Comparison of ENCODE assay signal across 1 cellular context in genomic region chr13:112931028-112931934, GRCh38.
TF ChIP-seq lines count a peak whose summit lies in the region.

No MANE protein-coding gene starts in this region.

TF ChIP-seq in HepG2, 621 proteins besides CTCF, POLR2A, EP300 and RAD21 (continued from another document and continues in another):
- no peak for TF ChIP-seq PHF5A (CRISPR knock-in tag; IDR thresholded peaks at IDR 0.05; ENCODE audit: low read depth, unreplicated experiment)
- TF ChIP-seq ZNF484 (CRISPR knock-in tag; IDR thresholded peaks at IDR 0.05; ENCODE audit: borderline replicate concordance, low read depth): no peak
- TF ChIP-seq REPIN1 (CRISPR knock-in tag; IDR thresholded peaks at IDR 0.05; ENCODE audit: borderline replicate concordance, low read depth): no peak
- no peak for TF ChIP-seq SP1 (IDR thresholded peaks at IDR 0.05)
- TF ChIP-seq SP1 (CRISPR knock-in tag; IDR thresholded peaks at IDR 0.05): 0 out of 2 replicates have a peak, but pooled peaks have one; percentile 12
- no peak for TF ChIP-seq ZBTB7A (CRISPR knock-in tag; IDR thresholded peaks at IDR 0.05)
- no peak for TF ChIP-seq ZNF282 (IDR thresholded peaks at IDR 0.05; ENCODE audit: partially characterized antibody)
- no peak for TF ChIP-seq ZBTB43 (CRISPR knock-in tag; conservative IDR thresholded peaks at IDR 0.05)
- TF ChIP-seq POGZ (CRISPR knock-in tag; IDR thresholded peaks at IDR 0.05): no peak
- TF ChIP-seq SRF (IDR thresholded peaks at IDR 0.05; ENCODE audit: low read depth, low read length): no peak
- no peak for TF ChIP-seq ZNF790 (CRISPR knock-in tag; IDR thresholded peaks at IDR 0.05; ENCODE audit: borderline replicate concordance)
- no peak for TF ChIP-seq LBX2 (CRISPR knock-in tag; IDR thresholded peaks at IDR 0.05; ENCODE audit: borderline replicate concordance)
- no peak for TF ChIP-seq THAP8 (CRISPR knock-in tag; IDR thresholded peaks at IDR 0.05; ENCODE audit: borderline replicate concordance)
- TF ChIP-seq JUND (CRISPR knock-in tag; IDR thresholded peaks at IDR 0.05): no peak
- TF ChIP-seq, protein P1, sequence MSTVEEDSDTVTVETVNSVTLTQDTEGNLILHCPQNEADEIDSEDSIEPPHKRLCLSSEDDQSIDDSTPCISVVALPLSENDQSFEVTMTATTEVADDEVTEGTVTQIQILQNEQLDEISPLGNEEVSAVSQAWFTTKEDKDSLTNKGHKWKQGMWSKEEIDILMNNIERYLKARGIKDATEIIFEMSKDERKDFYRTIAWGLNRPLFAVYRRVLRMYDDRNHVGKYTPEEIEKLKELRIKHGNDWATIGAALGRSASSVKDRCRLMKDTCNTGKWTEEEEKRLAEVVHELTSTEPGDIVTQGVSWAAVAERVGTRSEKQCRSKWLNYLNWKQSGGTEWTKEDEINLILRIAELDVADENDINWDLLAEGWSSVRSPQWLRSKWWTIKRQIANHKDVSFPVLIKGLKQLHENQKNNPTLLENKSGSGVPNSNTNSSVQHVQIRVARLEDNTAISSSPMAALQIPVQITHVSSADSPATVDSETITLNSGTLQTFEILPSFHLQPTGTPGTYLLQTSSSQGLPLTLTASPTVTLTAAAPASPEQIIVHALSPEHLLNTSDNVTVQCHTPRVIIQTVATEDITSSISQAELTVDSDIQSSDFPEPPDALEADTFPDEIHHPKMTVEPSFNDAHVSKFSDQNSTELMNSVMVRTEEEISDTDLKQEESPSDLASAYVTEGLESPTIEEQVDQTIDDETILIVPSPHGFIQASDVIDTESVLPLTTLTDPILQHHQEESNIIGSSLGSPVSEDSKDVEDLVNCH (CRISPR knock-in tag; IDR thresholded peaks at IDR 0.05): no peak
- no peak for TF ChIP-seq KDM6A (CRISPR knock-in tag; IDR thresholded peaks at IDR 0.05; ENCODE audit: low read depth)
- TF ChIP-seq, protein P2, sequence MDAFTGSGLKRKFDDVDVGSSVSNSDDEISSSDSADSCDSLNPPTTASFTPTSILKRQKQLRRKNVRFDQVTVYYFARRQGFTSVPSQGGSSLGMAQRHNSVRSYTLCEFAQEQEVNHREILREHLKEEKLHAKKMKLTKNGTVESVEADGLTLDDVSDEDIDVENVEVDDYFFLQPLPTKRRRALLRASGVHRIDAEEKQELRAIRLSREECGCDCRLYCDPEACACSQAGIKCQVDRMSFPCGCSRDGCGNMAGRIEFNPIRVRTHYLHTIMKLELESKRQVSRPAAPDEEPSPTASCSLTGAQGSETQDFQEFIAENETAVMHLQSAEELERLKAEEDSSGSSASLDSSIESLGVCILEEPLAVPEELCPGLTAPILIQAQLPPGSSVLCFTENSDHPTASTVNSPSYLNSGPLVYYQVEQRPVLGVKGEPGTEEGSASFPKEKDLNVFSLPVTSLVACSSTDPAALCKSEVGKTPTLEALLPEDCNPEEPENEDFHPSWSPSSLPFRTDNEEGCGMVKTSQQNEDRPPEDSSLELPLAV (CRISPR knock-in tag; conservative IDR thresholded peaks at IDR 0.05; ENCODE audit: low read depth): no peak
- peak; percentile 4 for TF ChIP-seq TEAD3 (CRISPR knock-in tag; optimal IDR thresholded peaks at IDR 0.05; ENCODE audit: borderline replicate concordance)
- TF ChIP-seq, protein P3, sequence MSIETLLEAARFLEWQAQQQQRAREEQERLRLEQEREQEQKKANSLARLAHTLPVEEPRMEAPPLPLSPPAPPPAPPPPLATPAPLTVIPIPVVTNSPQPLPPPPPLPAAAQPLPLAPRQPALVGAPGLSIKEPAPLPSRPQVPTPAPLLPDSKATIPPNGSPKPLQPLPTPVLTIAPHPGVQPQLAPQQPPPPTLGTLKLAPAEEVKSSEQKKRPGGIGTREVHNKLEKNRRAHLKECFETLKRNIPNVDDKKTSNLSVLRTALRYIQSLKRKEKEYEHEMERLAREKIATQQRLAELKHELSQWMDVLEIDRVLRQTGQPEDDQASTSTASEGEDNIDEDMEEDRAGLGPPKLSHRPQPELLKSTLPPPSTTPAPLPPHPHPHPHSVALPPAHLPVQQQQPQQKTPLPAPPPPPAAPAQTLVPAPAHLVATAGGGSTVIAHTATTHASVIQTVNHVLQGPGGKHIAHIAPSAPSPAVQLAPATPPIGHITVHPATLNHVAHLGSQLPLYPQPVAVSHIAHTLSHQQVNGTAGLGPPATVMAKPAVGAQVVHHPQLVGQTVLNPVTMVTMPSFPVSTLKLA (IDR thresholded peaks at IDR 0.05): no peak
- TF ChIP-seq, protein P4, sequence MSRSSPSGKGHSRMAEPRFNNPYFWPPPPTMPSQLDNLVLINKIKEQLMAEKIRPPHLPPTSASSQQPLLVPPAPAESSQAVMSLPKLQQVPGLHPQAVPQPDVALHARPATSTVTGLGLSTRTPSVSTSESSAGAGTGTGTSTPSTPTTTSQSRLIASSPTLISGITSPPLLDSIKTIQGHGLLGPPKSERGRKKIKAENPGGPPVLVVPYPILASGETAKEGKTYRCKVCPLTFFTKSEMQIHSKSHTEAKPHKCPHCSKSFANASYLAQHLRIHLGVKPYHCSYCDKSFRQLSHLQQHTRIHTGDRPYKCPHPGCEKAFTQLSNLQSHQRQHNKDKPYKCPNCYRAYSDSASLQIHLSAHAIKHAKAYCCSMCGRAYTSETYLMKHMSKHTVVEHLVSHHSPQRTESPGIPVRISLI (CRISPR knock-in tag; IDR thresholded peaks at IDR 0.05; ENCODE audit: borderline replicate concordance): no peak
- no peak for TF ChIP-seq ZNF850 (CRISPR knock-in tag; conservative IDR thresholded peaks at IDR 0.05)
- TF ChIP-seq JUNB (CRISPR knock-in tag; IDR thresholded peaks at IDR 0.05; ENCODE audit: borderline replicate concordance): no peak
- no peak for TF ChIP-seq ETV6 (CRISPR knock-in tag; conservative IDR thresholded peaks at IDR 0.05)
- no peak for TF ChIP-seq CHD2 (IDR thresholded peaks at IDR 0.05; ENCODE audit: low read depth, low read length)
- TF ChIP-seq KDM5A (IDR thresholded peaks at IDR 0.05; ENCODE audit: borderline replicate concordance, low read length): no peak
- TF ChIP-seq, protein P5, sequence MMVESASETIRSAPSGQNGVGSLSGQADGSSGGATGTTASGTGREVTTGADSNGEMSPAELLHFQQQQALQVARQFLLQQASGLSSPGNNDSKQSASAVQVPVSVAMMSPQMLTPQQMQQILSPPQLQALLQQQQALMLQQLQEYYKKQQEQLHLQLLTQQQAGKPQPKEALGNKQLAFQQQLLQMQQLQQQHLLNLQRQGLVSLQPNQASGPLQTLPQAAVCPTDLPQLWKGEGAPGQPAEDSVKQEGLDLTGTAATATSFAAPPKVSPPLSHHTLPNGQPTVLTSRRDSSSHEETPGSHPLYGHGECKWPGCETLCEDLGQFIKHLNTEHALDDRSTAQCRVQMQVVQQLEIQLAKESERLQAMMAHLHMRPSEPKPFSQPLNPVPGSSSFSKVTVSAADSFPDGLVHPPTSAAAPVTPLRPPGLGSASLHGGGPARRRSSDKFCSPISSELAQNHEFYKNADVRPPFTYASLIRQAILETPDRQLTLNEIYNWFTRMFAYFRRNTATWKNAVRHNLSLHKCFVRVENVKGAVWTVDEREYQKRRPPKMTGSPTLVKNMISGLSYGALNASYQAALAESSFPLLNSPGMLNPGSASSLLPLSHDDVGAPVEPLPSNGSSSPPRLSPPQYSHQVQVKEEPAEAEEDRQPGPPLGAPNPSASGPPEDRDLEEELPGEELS (CRISPR knock-in tag; IDR thresholded peaks at IDR 0.05): no peak
- TF ChIP-seq NBN (conservative IDR thresholded peaks at IDR 0.05): no peak
- TF ChIP-seq, protein P6, sequence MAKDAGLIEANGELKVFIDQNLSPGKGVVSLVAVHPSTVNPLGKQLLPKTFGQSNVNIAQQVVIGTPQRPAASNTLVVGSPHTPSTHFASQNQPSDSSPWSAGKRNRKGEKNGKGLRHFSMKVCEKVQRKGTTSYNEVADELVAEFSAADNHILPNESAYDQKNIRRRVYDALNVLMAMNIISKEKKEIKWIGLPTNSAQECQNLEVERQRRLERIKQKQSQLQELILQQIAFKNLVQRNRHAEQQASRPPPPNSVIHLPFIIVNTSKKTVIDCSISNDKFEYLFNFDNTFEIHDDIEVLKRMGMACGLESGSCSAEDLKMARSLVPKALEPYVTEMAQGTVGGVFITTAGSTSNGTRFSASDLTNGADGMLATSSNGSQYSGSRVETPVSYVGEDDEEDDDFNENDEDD (CRISPR knock-in tag; IDR thresholded peaks at IDR 0.05; ENCODE audit: borderline replicate concordance): no peak
- no peak for TF ChIP-seq RNF2 (conservative IDR thresholded peaks at IDR 0.05; ENCODE audit: low read depth)
- TF ChIP-seq DNMT1 (CRISPR knock-in tag; IDR thresholded peaks at IDR 0.05): no peak
- no peak for TF ChIP-seq ZMYM3 (CRISPR knock-in tag; IDR thresholded peaks at IDR 0.05)
- no peak for TF ChIP-seq SNAPC2 (CRISPR knock-in tag; IDR thresholded peaks at IDR 0.05)
- TF ChIP-seq, protein P7, sequence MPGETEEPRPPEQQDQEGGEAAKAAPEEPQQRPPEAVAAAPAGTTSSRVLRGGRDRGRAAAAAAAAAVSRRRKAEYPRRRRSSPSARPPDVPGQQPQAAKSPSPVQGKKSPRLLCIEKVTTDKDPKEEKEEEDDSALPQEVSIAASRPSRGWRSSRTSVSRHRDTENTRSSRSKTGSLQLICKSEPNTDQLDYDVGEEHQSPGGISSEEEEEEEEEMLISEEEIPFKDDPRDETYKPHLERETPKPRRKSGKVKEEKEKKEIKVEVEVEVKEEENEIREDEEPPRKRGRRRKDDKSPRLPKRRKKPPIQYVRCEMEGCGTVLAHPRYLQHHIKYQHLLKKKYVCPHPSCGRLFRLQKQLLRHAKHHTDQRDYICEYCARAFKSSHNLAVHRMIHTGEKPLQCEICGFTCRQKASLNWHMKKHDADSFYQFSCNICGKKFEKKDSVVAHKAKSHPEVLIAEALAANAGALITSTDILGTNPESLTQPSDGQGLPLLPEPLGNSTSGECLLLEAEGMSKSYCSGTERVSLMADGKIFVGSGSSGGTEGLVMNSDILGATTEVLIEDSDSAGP (CRISPR knock-in tag; IDR thresholded peaks at IDR 0.05; ENCODE audit: borderline replicate concordance): peak; percentile 43; the same call in 1 of the 2 replicates
- TF ChIP-seq NFIB (CRISPR knock-in tag; IDR thresholded peaks at IDR 0.05; ENCODE audit: borderline replicate concordance): no peak
- no peak for TF ChIP-seq ZNF576 (CRISPR knock-in tag; IDR thresholded peaks at IDR 0.05)
- no peak; the same call in 1 of the 2 replicates for TF ChIP-seq MEF2D (CRISPR knock-in tag; IDR thresholded peaks at IDR 0.05)
- TF ChIP-seq ZNF367 (CRISPR knock-in tag; IDR thresholded peaks at IDR 0.05; ENCODE audit: borderline replicate concordance): no peak
- TF ChIP-seq ZFX (CRISPR knock-in tag; IDR thresholded peaks at IDR 0.05; ENCODE audit: low read depth): peak; percentile 47
- TF ChIP-seq TBL1XR1 (IDR thresholded peaks at IDR 0.05; ENCODE audit: borderline replicate concordance, low read length, partially characterized antibody): no peak
- no peak for TF ChIP-seq IRF2 (CRISPR knock-in tag; IDR thresholded peaks at IDR 0.05)
- no peak for TF ChIP-seq ZFP36L2 (CRISPR knock-in tag; IDR thresholded peaks at IDR 0.05)
- TF ChIP-seq HIVEP1 (CRISPR knock-in tag; IDR thresholded peaks at IDR 0.05): no peak
- TF ChIP-seq RARA (CRISPR knock-in tag; IDR thresholded peaks at IDR 0.05): 0 out of 2 replicates have a peak, but pooled peaks have one; percentile 27
- TF ChIP-seq RARG (CRISPR knock-in tag; IDR thresholded peaks at IDR 0.05; ENCODE audit: low read depth): no peak
- no peak for TF ChIP-seq ZNF446 (CRISPR knock-in tag; IDR thresholded peaks at IDR 0.05)
- TF ChIP-seq FOXA3 (CRISPR knock-in tag; IDR thresholded peaks at IDR 0.05): no peak
- TF ChIP-seq ZNF430 (CRISPR knock-in tag; IDR thresholded peaks at IDR 0.05): no peak
- TF ChIP-seq SALL1 (CRISPR knock-in tag; IDR thresholded peaks at IDR 0.05): peak; percentile 28; the same call in 1 of the 2 replicates
- no peak for TF ChIP-seq ATF5 (CRISPR knock-in tag; IDR thresholded peaks at IDR 0.05; ENCODE audit: low read depth)
- no peak for TF ChIP-seq GFI1 (CRISPR knock-in tag; IDR thresholded peaks at IDR 0.05; ENCODE audit: borderline replicate concordance)
- peak; percentile 56; the same call in 1 of the 2 replicates for TF ChIP-seq SP5 (CRISPR knock-in tag; IDR thresholded peaks at IDR 0.05; ENCODE audit: borderline replicate concordance, low read depth)
- no peak for TF ChIP-seq MED13 (CRISPR knock-in tag; IDR thresholded peaks at IDR 0.05)
- no peak for TF ChIP-seq DRAP1 (CRISPR knock-in tag; IDR thresholded peaks at IDR 0.05)
- TF ChIP-seq ZBTB26 (CRISPR knock-in tag; IDR thresholded peaks at IDR 0.05; ENCODE audit: borderline replicate concordance): no peak
